In genomic region chr9:110700953-110701352, GRCh38 we compare ENCODE assay signal across 18 cellular contexts. TPM values are rescaled to one million over a fixed set of nuclear protein-coding genes. Genes with fewer than 3 reads are reported as not detected.
A peak's percentile ranks its signal among the peaks of the same experiment; 100 is the strongest.
DNase-seq lines count a peak whose midpoint lies in the region; ATAC-seq and TF ChIP-seq lines count a peak whose summit lies in the region.
"Had no signal": no experiment of that assay in that cellular context is flagged by ENCODE, and none has a peak within 500 bp of the region (broad histone marks: within the 10 kb centered on the region; RNA-seq: fewer than 3 reads in every experiment).

No MANE protein-coding gene starts in this region.

- no peaks in the 10 kb centered on the region for H3K9me3 ChIP-seq in ascending aorta
- H3K9me3 ChIP-seq: upper lobe of right lung had no signal

- peak overlapping the region; percentile 17 to 47 for H3K27ac ChIP-seq in ascending aorta
- H3K27ac ChIP-seq: upper lobe of right lung had no signal

- TF ChIP-seq CTCF in AG04449 (IDR thresholded peaks at IDR 0.05; ENCODE audit: insufficient read depth, low read length, missing control alignments) (no peak), ascending aorta (IDR thresholded peaks at IDR 0.05) (no peak), GM10248 (IDR thresholded peaks at IDR 0.05; ENCODE audit: control extremely low read depth, extremely low read depth, low read depth, missing control alignments) (no peak)

- H3K27me3 ChIP-seq in ascending aorta, result no peaks in the 10 kb centered on the region
- H3K27me3 ChIP-seq: upper lobe of right lung had no signal

- DNase-seq in AG04449 (ENCODE audit: low read depth, low spot score), result peak; percentile 10
- peak; percentile 68 for DNase-seq in HS-27A (ENCODE audit: low read depth)
- DNase-seq in ascending aorta (ENCODE audit: low spot score in 2 of 2), result no peak
- peak; percentile 49 for DNase-seq in iris pigment epithelial cell (ENCODE audit: low read depth)
- DNase-seq in NCI-H187 (lab: John Stamatoyannopoulos, UW), result no peak
- DNase-seq in GM10248 (ENCODE audit: extremely low spot score), result no peak
- no peak for DNase-seq in NCI-H2171 (lab: John Stamatoyannopoulos, UW)
- DNase-seq: activated CD4-positive, CD25-positive, alpha-beta regulatory T cell; aorta; NCI-H2029 treated with DMSO at 0.1 percent for 48 hours; NCI-H748 treated with DMSO at 0.1 percent for 48 hours; stimulated activated CD4-positive, alpha-beta T cell treated with anti-CD3 and anti-CD28 coated beads, Interleukin-12 subunit alpha, Interleukin-12 subunit beta, amount 100 ng/mL, for 4 hours; stimulated activated naive CD4-positive, alpha-beta T cell; upper lobe of right lung had no signal

- intact Hi-C loops in ascending aorta (cut with DNase I), result loop anchor here (2.0 kb wide), 1 partner anchor 44 kb away; no protein-coding TSS in a partner anchor

- CTCF ChIA-PET in AG04449 (lab: Yijun Ruan, JAX), result no interaction called here
- CTCF ChIA-PET in GM10248 (lab: Yijun Ruan, JAX), result interaction anchor here (1.5 to 1.9 kb wide), 2 partner anchors 8 to 20 kb away, joined by 4 to 7 read pairs; no protein-coding TSS in a partner anchor

- POLR2A ChIA-PET in AG04449 (lab: Yijun Ruan, JAX), result no interaction called here
- POLR2A ChIA-PET in GM10248 (lab: Yijun Ruan, JAX), result interaction anchor here (0.7 kb wide), 1 partner anchor 12 kb away, joined by 3 read pairs; no protein-coding TSS in a partner anchor

- H3K36me3 ChIP-seq in ascending aorta, result no peaks in the 10 kb centered on the region
- H3K36me3 ChIP-seq: upper lobe of right lung had no signal

- ATAC-seq in HG02981 (IDR thresholded peaks at IDR 0.05; ENCODE audit: unreplicated experiment), result no peak
- ATAC-seq: esophagus mucosa, upper lobe of right lung had no signal

- H3K4me1 ChIP-seq in ascending aorta, result no peaks in the 10 kb centered on the region
- H3K4me1 ChIP-seq: upper lobe of right lung had no signal

- H3K4me3 ChIP-seq in AG04449 (ENCODE audit: low read depth, low read length), result no peak overlapping the region
- H3K4me3 ChIP-seq in ascending aorta, result no peak overlapping the region
- H3K4me3 ChIP-seq: upper lobe of right lung had no signal

RNA-seq across cellular contexts. Expression of gene MUSK, which starts 32.4 kb away (rescaled TPM):
- not detected for total RNA-seq in ascending aorta
- total RNA-seq: activated CD8-positive, alpha-beta memory T cell treated with anti-CD3 and anti-CD28 coated beads for 36 hours; dermis microvascular lymphatic vessel endothelial cell had no signal

Comparison
In these comparisons a context has a peak if more than half of its experiments do, and no peak if none do; other contexts are left out.
1. DNase-seq: peak in AG04449 (single experiment), HS-27A (single experiment) and iris pigment epithelial cell (single experiment); none in ascending aorta (0 of 2), NCI-H187 (0 of 2), GM10248 (single experiment) and NCI-H2171 (single experiment).